Comparison of ENCODE assay signal across 8 cellular contexts in the genomic region with DNA sequence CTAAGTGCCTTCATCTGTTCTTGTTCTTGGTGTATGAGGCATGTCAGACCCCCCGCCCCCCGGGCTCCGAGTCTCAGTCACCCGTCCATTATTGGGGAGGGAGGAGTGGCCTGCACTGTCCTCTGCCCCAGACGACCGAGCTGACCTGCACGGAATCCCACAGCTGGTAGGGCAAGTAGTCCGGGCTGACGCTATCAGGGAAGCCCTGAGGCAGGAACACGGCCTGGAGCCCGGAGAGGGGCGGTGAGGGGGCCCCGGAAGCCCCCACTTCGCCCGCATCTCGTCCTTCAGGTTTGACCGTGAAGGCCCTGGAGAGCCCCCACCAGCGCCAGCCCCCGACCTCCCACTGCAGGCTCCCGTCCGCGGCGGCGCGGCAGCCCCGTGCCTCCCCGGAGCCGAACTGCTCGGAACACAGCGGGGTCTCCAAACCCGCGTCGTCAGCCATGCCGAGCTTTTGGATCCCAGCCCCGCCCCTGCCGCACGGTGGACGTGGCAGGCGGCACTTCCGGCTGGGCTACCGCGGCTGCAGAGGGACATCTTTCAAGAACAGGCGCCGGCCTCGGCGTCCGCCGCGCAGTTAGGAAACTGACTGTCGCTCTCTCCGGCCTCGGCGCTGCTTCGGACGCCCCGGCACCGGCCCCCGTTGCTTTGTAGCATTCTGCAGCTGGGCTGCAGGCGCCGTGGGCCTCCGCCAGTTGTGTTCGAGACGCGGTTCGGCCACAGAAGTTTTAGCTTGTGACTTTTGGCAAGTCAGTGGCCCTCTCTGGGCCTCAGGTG.
DNase-seq lines count a peak whose midpoint lies in the region; ATAC-seq and TF ChIP-seq lines count a peak whose summit lies in the region.

RUSF1 (minus strand) TSS at position 463 of the 777 bp plus-strand sequence; CDS start at position 445, 18 bp downstream.

- DNase-seq in NCI-H1694 treated with DMSO at 0.1 percent for 48 hours (lab: John Stamatoyannopoulos, UW) (peak; percentile 46), T-helper 9 cell (peak; percentile 67), astrocyte of the cerebellum (ENCODE audit: low read depth) (peak; percentile 71), hippocampal formation (lab: John Stamatoyannopoulos, UW) (peak; percentile 75 to 88), retinal pigment epithelial cell (ENCODE audit: low read depth) (peak; percentile 52), cortex of kidney (lab: John Stamatoyannopoulos, UW) (no peak)

- H3K4me3 ChIP-seq in astrocyte of the cerebellum (ENCODE audit: low read depth, low read length) (peak within 1 kb of the TSS; percentile 95), retinal pigment epithelial cell (ENCODE audit: low read length) (peak within 1 kb of the TSS; percentile 94)

- TF ChIP-seq CTCF in astrocyte of the cerebellum (IDR thresholded peaks at IDR 0.05; ENCODE audit: low read depth, low read length, missing control alignments) (no peak), retinal pigment epithelial cell (conservative IDR thresholded peaks at IDR 0.05; ENCODE audit: low read depth, low read length) (no peak)

- ATAC-seq in GM18502 (IDR thresholded peaks at IDR 0.05; ENCODE audit: poor library complexity, unreplicated experiment), result peak; percentile 87
- ATAC-seq in HG02870 (IDR thresholded peaks at IDR 0.05; ENCODE audit: unreplicated experiment), result peak; percentile 61

- in situ Hi-C loops in astrocyte of the cerebellum (cut with HindIII; ENCODE audit: low sequenced_read_pairs), result no loop called here
